In genomic region chr22:38504731-38505594, GRCh38 we compare ENCODE assay signal across 8 cellular contexts. TPM values are rescaled to one million over a fixed set of nuclear protein-coding genes. Genes with fewer than 3 reads are reported as not detected.
A peak's percentile ranks its signal among the peaks of the same experiment; 100 is the strongest.
DNase-seq lines count a peak whose midpoint lies in the region; ATAC-seq and TF ChIP-seq lines count a peak whose summit lies in the region.

No MANE protein-coding gene starts in this region.

- peaks cover 3% of the 10 kb centered on the region for H3K79me1 ChIP-seq in mesendoderm (ENCODE audit: low read length)

- peaks cover 3% of the 10 kb centered on the region for H3K36me3 ChIP-seq in mesendoderm (ENCODE audit: control insufficient read depth, insufficient read depth, low read length)

- H3K27me3 Mint-ChIP-seq in CD4-positive, alpha-beta T cell, result no peaks in the 10 kb centered on the region

- H3K4ac ChIP-seq in mesendoderm (ENCODE audit: low read depth, low read length), result peak overlapping the region; percentile 100

- peak; percentile 20 to 57 (median 44) for DNase-seq in CD4-positive, alpha-beta T cell
- DNase-seq in KBM-7 (peak; percentile 65), mesendoderm (peak; percentile 82)
- peak; percentile 4 to 34 (median 20) for DNase-seq in activated CD4-positive, CD25-positive, alpha-beta regulatory T cell (lab: John Stamatoyannopoulos, UW)
- peak; percentile 74 for DNase-seq in stimulated activated CD8-positive, alpha-beta memory T cell treated with anti-CD3 and anti-CD28 coated beads, Interleukin-4, amount 100 ng/mL, for 48 hours

- H3K4me2 ChIP-seq in mesendoderm (ENCODE audit: low read length), result peak overlapping the region; percentile 69

- no peak for ATAC-seq in CD4-positive, alpha-beta T cell (ENCODE audit: poor library complexity)
- ATAC-seq in GM21528 (IDR thresholded peaks at IDR 0.05; ENCODE audit: low FRiP score, unreplicated experiment), result no peak
- no peak for ATAC-seq in HG02852 (IDR thresholded peaks at IDR 0.05; ENCODE audit: unreplicated experiment)

- H3K4me1 ChIP-seq in mesendoderm (ENCODE audit: control insufficient read depth, low read depth, low read length), result peaks cover 3% of the 10 kb centered on the region

- H3K27me3 ChIP-seq in CD4-positive, alpha-beta T cell (ENCODE audit: control insufficient read depth, insufficient read depth, low read length), result no peaks in the 10 kb centered on the region
- H3K27me3 ChIP-seq in mesendoderm (ENCODE audit: insufficient read depth, low read length, poor library complexity), result no peaks in the 10 kb centered on the region

- intact Hi-C loops in CD4-positive, alpha-beta T cell (cut with DNase I, micrococcal nuclease), result loop anchor here (5.0 to 10.0 kb wide), 4 partner anchors 108 to 180 kb away; partner anchors contain the start of genes CBY1 (in 1 of the 2), FAM227A (in 1 of the 2) and TOMM22 (in 1 of the 2)

- CTCF ChIA-PET in CD4-positive, alpha-beta T cell (lab: Charles Lee), result interaction anchor here (1.0 kb wide), 1 partner anchor 10 kb away, joined by 3 read pairs; no protein-coding TSS in a partner anchor

- H4K5ac ChIP-seq in mesendoderm (ENCODE audit: low read length), result no peak overlapping the region

- H4K8ac ChIP-seq in mesendoderm (ENCODE audit: low read depth, low read length), result peak overlapping the region; percentile 97

- H3K4me3 Mint-ChIP-seq in CD4-positive, alpha-beta T cell, result peak overlapping the region; percentile 99

- H3K36me3 Mint-ChIP-seq in CD4-positive, alpha-beta T cell (ENCODE audit: low read depth), result peaks cover 63% of the 10 kb centered on the region

- POLR2A ChIA-PET in CD4-positive, alpha-beta T cell (lab: Charles Lee), result interaction anchor here (1.1 to 1.2 kb wide), 2 partner anchors 17 to 177 kb away, joined by 3 read pairs; partner anchors contain the start of gene TOMM22

- H3K23ac ChIP-seq in mesendoderm (ENCODE audit: low read length), result peak overlapping the region; percentile 52

- peak overlapping the region; percentile 100 for H3K56ac ChIP-seq in mesendoderm (ENCODE audit: low read length)

- peak overlapping the region; percentile 95 for H3K4me3 ChIP-seq in mesendoderm (ENCODE audit: low read length)

- H3K9me3 ChIP-seq in CD4-positive, alpha-beta T cell (ENCODE audit: control insufficient read depth, low read length), result no peaks in the 10 kb centered on the region

- peaks cover 51% of the 10 kb centered on the region for H3K79me2 ChIP-seq in mesendoderm (ENCODE audit: control insufficient read depth, insufficient read depth, low read length)

- no CpG with 5 or more reads among the region's 40 CpGs for WGBS in mesendoderm (ENCODE audit: extremely low coverage, insufficient coverage, low lambda C conversion rate)

- H3K18ac ChIP-seq in mesendoderm (ENCODE audit: low read length), result peak overlapping the region; percentile 100

- H3K27ac Mint-ChIP-seq in CD4-positive, alpha-beta T cell, result peak overlapping the region; percentile 99

- H2BK120ac ChIP-seq in mesendoderm (ENCODE audit: low read depth, low read length), result peak overlapping the region; percentile 75

- no peak for TF ChIP-seq CTCF in CD4-positive, alpha-beta T cell (IDR thresholded peaks at IDR 0.05)

- H3K9me3 Mint-ChIP-seq in CD4-positive, alpha-beta T cell, result peaks cover 2% of the 10 kb centered on the region

- in situ Hi-C loops in KBM-7 (cut with MboI; ENCODE audit: low pct_unique_long_range_greater_than_20kb, low sequenced_read_pairs), result no loop called here

- H3K9ac ChIP-seq in mesendoderm (ENCODE audit: low read length), result peak overlapping the region; percentile 99

- peaks cover 62% of the 10 kb centered on the region for H3K4me1 Mint-ChIP-seq in CD4-positive, alpha-beta T cell (ENCODE audit: low read depth)

- peak overlapping the region; percentile 100 for H3K27ac ChIP-seq in CD4-positive, alpha-beta T cell (ENCODE audit: low read depth, low read length)
- H3K27ac ChIP-seq in cingulate gyrus (ENCODE audit: low read depth, low read length) (peak overlapping the region; percentile 99), mesendoderm (ENCODE audit: low read depth, low read length) (peak overlapping the region; percentile 97)

- H2BK15ac ChIP-seq in mesendoderm (replicated peaks; ENCODE audit: low read depth), result no peak overlapping the region

- H2BK5ac ChIP-seq in mesendoderm (ENCODE audit: low read length), result no peak overlapping the region

- H2AK5ac ChIP-seq in mesendoderm (ENCODE audit: low read length), result peak overlapping the region; percentile 93

RNA-seq across cellular contexts. Expression of gene DDX17, which starts 1.1 kb away (rescaled TPM):
- total RNA-seq in CD4-positive, alpha-beta T cell, result 100 to 1,000 TPM; 454 to 462 TPM
- polyA plus RNA-seq in mesendoderm (2013, experiment 1 of 2), result 135 TPM
- polyA plus RNA-seq in mesendoderm (2013, experiment 2 of 2), result 135 TPM

RNA-seq across cellular contexts. Expression of gene KDELR3, which starts 37.1 kb away (rescaled TPM):
- total RNA-seq in CD4-positive, alpha-beta T cell, result not detected
- 5.6 TPM for polyA plus RNA-seq in mesendoderm (2013, experiment 1 of 2)
- polyA plus RNA-seq in mesendoderm (2013, experiment 2 of 2), result 6.0 TPM

RNA-seq across cellular contexts. Expression of gene KCNJ4, which starts 50.0 kb away (rescaled TPM):
- total RNA-seq in CD4-positive, alpha-beta T cell, result not detected
- 0.14 TPM for polyA plus RNA-seq in mesendoderm (2013, experiment 1 of 2)
- polyA plus RNA-seq in mesendoderm (2013, experiment 2 of 2), result 0.14 TPM

Comparison
In these comparisons a context has a peak if more than half of its experiments do, and no peak if none do; other contexts are left out.
1. DNase-seq: peak in every context shown above with its lines; median percentile 82 in mesendoderm; 74 in stimulated activated CD8-positive, alpha-beta memory T cell treated with anti-CD3 and anti-CD28 coated beads, Interleukin-4, amount 100 ng/mL, for 48 hours; 65 in KBM-7; 44 in CD4-positive, alpha-beta T cell; 20 in activated CD4-positive, CD25-positive, alpha-beta regulatory T cell.